32 cellular contexts compared by ENCODE assay signal in genomic region chr19:15733895-15734294, GRCh38. TPM values are rescaled to one million over a fixed set of nuclear protein-coding genes. Genes with fewer than 3 reads are reported as not detected.
"Had no signal": no experiment of that assay in that cellular context is flagged by ENCODE, and none has a peak within 500 bp of the region (broad histone marks: within the 10 kb centered on the region; RNA-seq: fewer than 3 reads in every experiment).

No MANE protein-coding gene starts in this region.

- H3K27me3 ChIP-seq: stomach, suprapubic skin, testis, thyroid gland, tibial nerve, transverse colon, upper lobe of left lung, upper lobe of right lung, uterus, vagina had no signal

- H3K4me1 ChIP-seq: stomach, suprapubic skin, testis, thyroid gland, tibial artery, tibial nerve, transverse colon, upper lobe of left lung, upper lobe of right lung, uterus, vagina had no signal

- H3K36me3 ChIP-seq: stomach, suprapubic skin, thoracic aorta, thyroid gland, tibial artery, tibial nerve, transverse colon, upper lobe of left lung, upper lobe of right lung, uterus, vagina had no signal

- ATAC-seq: stimulated activated effector memory CD8-positive, alpha-beta T cell treated with anti-CD3 and anti-CD28 coated beads, Interleukin-12 subunit alpha, Interleukin-12 subunit beta, amount 100 ng/mL, for 72 hours; stimulated activated memory B cell treated with anti-CD40 and anti-IgM and Interleukin-4, amounts not matched to agents 10 μg/mL and 1 μg/mL and 100 μg/mL, for 72 hours; stimulated activated naive B cell treated with anti-CD40 and anti-IgM and Interleukin-4, amounts not matched to agents 10 μg/mL and 1 μg/mL and 100 μg/mL, for 72 hours; stimulated activated naive CD8-positive, alpha-beta T cell treated with anti-CD3 and anti-CD28 coated beads, Interleukin-15, amount 100 ng/mL, for 72 hours; stimulated activated naive CD8-positive, alpha-beta T cell treated with anti-CD3 and anti-CD28 coated beads, Interleukin-15, Interleukin-2, amounts not matched to agents 100 U/mL and 50 U/mL, for 24 hours; upper lobe of right lung had no signal

- H3K27ac ChIP-seq: stomach, suprapubic skin, testis, thoracic aorta, thyroid gland, tibial artery, tibial nerve, transverse colon, upper lobe of left lung, upper lobe of right lung, uterus, vagina had no signal

- FAIRE-seq: urothelium cell line had no signal

- DNase-seq: stimulated activated CD4-positive, alpha-beta T cell treated with anti-CD3 and anti-CD28 coated beads, Interleukin-2, amount 100 ng/mL, for 48 hours; stimulated activated CD4-positive, alpha-beta T cell treated with anti-CD3 and anti-CD28 coated beads, Interleukin-4, amount 100 ng/mL, for 1 hour; stimulated activated CD4-positive, alpha-beta T cell treated with anti-CD3 and anti-CD28 coated beads, Interleukin-4, amount 100 ng/mL, for 24 hours; stimulated activated CD4-positive, alpha-beta T cell treated with anti-CD3 and anti-CD28 coated beads, Interleukin-4, amount 100 ng/mL, for 4 hours; stimulated activated CD8-positive, alpha-beta memory T cell treated with anti-CD3 and anti-CD28 coated beads, Interleukin-4, amount 100 ng/mL, for 48 hours; stimulated activated naive B cell treated with anti-CD40 and anti-IgM and Interleukin-4, amounts not matched to agents 10 μg/mL and 1 μg/mL and 100 μg/mL, for 72 hours; stimulated activated naive CD4-positive, alpha-beta T cell; stimulated activated naive CD4-positive, alpha-beta T cell treated with Interleukin-2 at 50 U/mL for 16 hours; stimulated activated naive CD8-positive, alpha-beta T cell treated with anti-CD3 and anti-CD28 coated beads, Interleukin-15, amount 100 ng/mL, for 72 hours; stimulated activated naive CD8-positive, alpha-beta T cell treated with anti-CD3 and anti-CD28 coated beads, Interleukin-15, Interleukin-2, amounts not matched to agents 100 U/mL and 50 U/mL, for 24 hours; stomach; substantia nigra; testis; thyroid gland; tibial artery; transverse colon; trophoblast cell; upper lobe of left lung; upper lobe of right lung; uterus had no signal

- H3K9me3 ChIP-seq: suprapubic skin, testis, thoracic aorta, thyroid gland, tibial artery, tibial nerve, transverse colon, upper lobe of left lung, upper lobe of right lung, uterus, vagina had no signal

- H3K4me3 ChIP-seq: stomach, suprapubic skin, testis, thoracic aorta, thyroid gland, tibial artery, tibial nerve, transverse colon, upper lobe of left lung, upper lobe of right lung, uterus, vagina had no signal

RNA-seq across cellular contexts. Expression of gene OR10H3, which starts 3.9 kb away (rescaled TPM):
- total RNA-seq: stomach, subcutaneous adipose tissue, suprapubic skin, temporal lobe, testis, thoracic aorta, thyroid gland, tibial nerve, transverse colon, upper lobe of left lung, upper lobe of right lung, ureter, urinary bladder, uterus, vagina had no signal
- polyA plus RNA-seq: stomach, thymus, urinary bladder had no signal

RNA-seq across cellular contexts. Expression of gene OR10H2, which starts 6.1 kb away (rescaled TPM):
- total RNA-seq: stomach, subcutaneous adipose tissue, suprapubic skin, temporal lobe, testis, thoracic aorta, thyroid gland, tibial nerve, upper lobe of left lung, upper lobe of right lung, ureter, urinary bladder, uterus, vagina had no signal
- polyA plus RNA-seq: stomach, thymus, urinary bladder had no signal

RNA-seq across cellular contexts. Expression of gene OR10H5, which starts 53.6 kb away (rescaled TPM):
- total RNA-seq: stomach, subcutaneous adipose tissue, suprapubic skin, temporal lobe, thoracic aorta, thyroid gland, tibial nerve, transverse colon, upper lobe of left lung, upper lobe of right lung, ureter, urinary bladder, uterus, vagina had no signal
- polyA plus RNA-seq: stomach had no signal
